In genomic region chr13:96238241-96238640, GRCh38 we compare ENCODE assay signal across 21 cellular contexts.
"Had no signal": no experiment of that assay in that cellular context is flagged by ENCODE, and none has a peak within 500 bp of the region (broad histone marks: within the 10 kb centered on the region; RNA-seq: fewer than 3 reads in every experiment).

No MANE protein-coding gene starts in this region.

- H3K9me3 ChIP-seq: colonic mucosa, heart right ventricle, ovary, prostate gland, right lobe of liver, tibial artery, upper lobe of left lung, uterus had no signal

- H3K4me3 Mint-ChIP-seq: endodermal cell; natural killer cell; neural crest cell; stimulated activated effector memory CD8-positive, alpha-beta T cell treated with anti-CD3 and anti-CD28 coated beads, Interleukin-12 subunit alpha, Interleukin-12 subunit beta, amount 100 ng/mL, for 72 hours had no signal

- H3K27ac ChIP-seq: colonic mucosa, heart right ventricle, ovary, prostate gland, right lobe of liver, tibial artery, upper lobe of left lung, uterus had no signal

- H3K4me1 ChIP-seq: colonic mucosa, heart right ventricle, prostate gland, right lobe of liver, tibial artery, upper lobe of left lung, uterus had no signal

- H3K4me1 Mint-ChIP-seq: natural killer cell; neural crest cell; stimulated activated effector memory CD8-positive, alpha-beta T cell treated with anti-CD3 and anti-CD28 coated beads, Interleukin-12 subunit alpha, Interleukin-12 subunit beta, amount 100 ng/mL, for 72 hours had no signal

- H3K36me3 ChIP-seq: colonic mucosa, heart right ventricle, ovary, prostate gland, right lobe of liver, tibial artery, upper lobe of left lung, uterus had no signal

- H3K27ac Mint-ChIP-seq: endodermal cell; natural killer cell; stimulated activated effector memory CD8-positive, alpha-beta T cell treated with anti-CD3 and anti-CD28 coated beads, Interleukin-12 subunit alpha, Interleukin-12 subunit beta, amount 100 ng/mL, for 72 hours had no signal

- H3K4me3 ChIP-seq: colonic mucosa, heart right ventricle, ovary, prostate gland, right lobe of liver, tibial artery, upper lobe of left lung, uterus had no signal

- ATAC-seq: heart right ventricle; left lobe of liver; natural killer cell; right lobe of liver; stimulated activated effector memory CD8-positive, alpha-beta T cell treated with anti-CD3 and anti-CD28 coated beads, Interleukin-12 subunit alpha, Interleukin-12 subunit beta, amount 100 ng/mL, for 72 hours; stimulated activated naive CD8-positive, alpha-beta T cell treated with anti-CD3 and anti-CD28 coated beads, Interleukin-15, Interleukin-2, amounts not matched to agents 100 U/mL and 50 U/mL, for 24 hours had no signal

- H3K9me3 Mint-ChIP-seq: natural killer cell; neural crest cell; stimulated activated effector memory CD8-positive, alpha-beta T cell treated with anti-CD3 and anti-CD28 coated beads, Interleukin-12 subunit alpha, Interleukin-12 subunit beta, amount 100 ng/mL, for 72 hours had no signal

- DNase-seq: colonic mucosa; dermis blood vessel endothelial cell; endodermal cell; erythroblast; heart right ventricle; islet precursor cell; natural killer cell; nucleus accumbens; ovary; retina; right lobe of liver; stimulated activated CD4-positive, alpha-beta T cell treated with anti-CD3 and anti-CD28 coated beads, Interleukin-4, amount 100 ng/mL, for 1 hour; stimulated activated CD8-positive, alpha-beta memory T cell treated with anti-CD3 and anti-CD28 coated beads, Interleukin-4, amount 100 ng/mL, for 48 hours; stimulated activated naive CD8-positive, alpha-beta T cell treated with anti-CD3 and anti-CD28 coated beads, Interleukin-15, Interleukin-2, amounts not matched to agents 100 U/mL and 50 U/mL, for 24 hours; tibial artery; upper lobe of left lung; uterus had no signal

- H3K27me3 ChIP-seq: colonic mucosa, heart right ventricle, ovary, right lobe of liver, tibial artery, upper lobe of left lung, uterus had no signal

- H3K36me3 Mint-ChIP-seq: natural killer cell; stimulated activated effector memory CD8-positive, alpha-beta T cell treated with anti-CD3 and anti-CD28 coated beads, Interleukin-12 subunit alpha, Interleukin-12 subunit beta, amount 100 ng/mL, for 72 hours had no signal
